Comparison of ENCODE assay signal across 2 cellular contexts in genomic region chr2:165273176-165273575, GRCh38.
TF ChIP-seq lines count a peak whose summit lies in the region.

No MANE protein-coding gene starts in this region.

TF ChIP-seq in SK-N-SH, 30 proteins besides CTCF, POLR2A, EP300 and RAD21 (continued from another document):
- TF ChIP-seq SIN3A (IDR thresholded peaks at IDR 0.05; ENCODE audit: borderline replicate concordance, low read depth, low read length) (no peak), TEAD4 (IDR thresholded peaks at IDR 0.05; ENCODE audit: borderline replicate concordance, insufficient read depth) (no peak)
TF ChIP-seq in SK-N-SH: peak in this region for 0.

TF ChIP-seq in SK-N-SH treated with all-trans-retinoic acid at 6 μM for 48 hours, 23 proteins besides CTCF, POLR2A, EP300 and RAD21 (continued from another document):
- TF ChIP-seq PATZ1 (CRISPR knock-in tag; IDR thresholded peaks at IDR 0.05; ENCODE audit: borderline replicate concordance) (no peak), CSRNP3 (CRISPR knock-in tag; IDR thresholded peaks at IDR 0.05) (no peak), ESRRG (CRISPR knock-in tag; IDR thresholded peaks at IDR 0.05) (no peak), ZFP30 (CRISPR knock-in tag; IDR thresholded peaks at IDR 0.05) (no peak), ZC3H10 (CRISPR knock-in tag; IDR thresholded peaks at IDR 0.05) (no peak), ZNF8 (CRISPR knock-in tag; IDR thresholded peaks at IDR 0.05) (no peak), ZFP3 (CRISPR knock-in tag; IDR thresholded peaks at IDR 0.05) (no peak), ISL1 (CRISPR knock-in tag; IDR thresholded peaks at IDR 0.05) (no peak), BACH2 (CRISPR knock-in tag; IDR thresholded peaks at IDR 0.05; ENCODE audit: borderline replicate concordance) (no peak), SNAI2 (CRISPR knock-in tag; IDR thresholded peaks at IDR 0.05) (no peak)
